In genomic region chr1:92481598-92482403, GRCh38 we compare ENCODE assay signal across 10 cellular contexts. TPM values are rescaled to one million over a fixed set of nuclear protein-coding genes. Genes with fewer than 3 reads are reported as not detected.
A peak's percentile ranks its signal among the peaks of the same experiment; 100 is the strongest.
DNase-seq lines count a peak whose midpoint lies in the region; ATAC-seq and TF ChIP-seq lines count a peak whose summit lies in the region.
"Had no signal": no experiment of that assay in that cellular context is flagged by ENCODE, and none has a peak within 500 bp of the region (broad histone marks: within the 10 kb centered on the region; RNA-seq: fewer than 3 reads in every experiment).

No MANE protein-coding gene starts in this region.

- TF ChIP-seq CTCF in GM20000 (IDR thresholded peaks at IDR 0.05; ENCODE audit: extremely low read depth, missing control alignments) (no peak), right atrium auricular region (IDR thresholded peaks at IDR 0.05) (no peak)

- H3K4me3 Mint-ChIP-seq in activated CD4-positive, alpha-beta memory T cell treated with anti-CD3 and anti-CD28 coated beads for 36 hours: peak overlapping the region; percentile 90

- H3K9me3 ChIP-seq in right atrium auricular region: no peaks in the 10 kb centered on the region

- H3K4me1 Mint-ChIP-seq in activated CD4-positive, alpha-beta memory T cell treated with anti-CD3 and anti-CD28 coated beads for 36 hours (ENCODE audit: low read depth): peaks cover 50% of the 10 kb centered on the region

- peak; percentile 65 for DNase-seq in GM20000 (ENCODE audit: low spot score)
- no peak for DNase-seq in activated CD4-positive, alpha-beta memory T cell treated with anti-CD3 and anti-CD28 coated beads for 36 hours
- DNase-seq in right atrium auricular region (ENCODE audit: low spot score): no peak
- no peak for DNase-seq in cerebellum (ENCODE audit: low spot score)
- no peak for DNase-seq in HK-2 (ENCODE audit: unreplicated experiment)
- no peak for DNase-seq in SIG-M5 (lab: John Stamatoyannopoulos, UW)
- DNase-seq: hippocampal formation had no signal

- H3K36me3 ChIP-seq in right atrium auricular region: no peaks in the 10 kb centered on the region

- H3K9me3 Mint-ChIP-seq in activated CD4-positive, alpha-beta memory T cell treated with anti-CD3 and anti-CD28 coated beads for 36 hours: no peaks in the 10 kb centered on the region

- POLR2A ChIA-PET in activated CD4-positive, alpha-beta memory T cell treated with anti-CD3 and anti-CD28 coated beads for 36 hours (lab: Charles Lee): interaction anchor here (1.2 to 9.0 kb wide), 5 partner anchors 7 to 106 kb away, joined by 4 to 154 read pairs (median 72); no protein-coding TSS in a partner anchor

- H3K36me3 Mint-ChIP-seq in activated CD4-positive, alpha-beta memory T cell treated with anti-CD3 and anti-CD28 coated beads for 36 hours: peaks cover 70% of the 10 kb centered on the region

- H3K27ac ChIP-seq in right atrium auricular region: no peak overlapping the region
- peak overlapping the region in 1 of 21 experiments; percentile 49 for H3K27ac ChIP-seq in skin epidermis
- H3K27ac ChIP-seq: SK-N-MC had no signal

- H3K4me3 ChIP-seq in right atrium auricular region: peak overlapping the region; percentile 14 to 58
- H3K4me3 ChIP-seq in skin epidermis: peak overlapping the region; percentile 37 to 54 (median 48)
- H3K4me3 ChIP-seq: SK-N-MC had no signal

- peak overlapping the region; percentile 98 for H3K27ac Mint-ChIP-seq in activated CD4-positive, alpha-beta memory T cell treated with anti-CD3 and anti-CD28 coated beads for 36 hours

- no peak for ATAC-seq in HG03342 (IDR thresholded peaks at IDR 0.05; ENCODE audit: unreplicated experiment)

- H3K4me1 ChIP-seq in right atrium auricular region: peaks cover 0 to 66% of the 10 kb centered on the region in 2 donors

- intact Hi-C loops in activated CD4-positive, alpha-beta memory T cell treated with anti-CD3 and anti-CD28 coated beads for 36 hours (cut with micrococcal nuclease): loop anchor here (10.0 kb wide), 3 partner anchors 353 to 677 kb away; partner anchors contain the start of gene RPL5

- no peaks in the 10 kb centered on the region for H3K27me3 Mint-ChIP-seq in activated CD4-positive, alpha-beta memory T cell treated with anti-CD3 and anti-CD28 coated beads for 36 hours

- CTCF ChIA-PET in activated CD4-positive, alpha-beta memory T cell treated with anti-CD3 and anti-CD28 coated beads for 36 hours (lab: Charles Lee): interaction anchor here (0.6 to 5.0 kb wide), 8 partner anchors 8 to 181 kb away, joined by 3 to 33 read pairs (median 4); no protein-coding TSS in a partner anchor

- H3K27me3 ChIP-seq in right atrium auricular region: peaks cover 32 to 56% of the 10 kb centered on the region in 2 donors

RNA-seq across cellular contexts. Expression of gene GFI1, which starts 4.9 kb away (rescaled TPM):
- 10 to 100 TPM; 53.3 to 55.3 TPM for total RNA-seq in activated CD4-positive, alpha-beta memory T cell treated with anti-CD3 and anti-CD28 coated beads for 36 hours
- 1 to 10 TPM in 1 of 2 donors, under 1 TPM in 1; 0.30 to 1.1 TPM for total RNA-seq in right atrium auricular region
- not detected for total RNA-seq in cerebellum

Comparison
In these comparisons a context has a peak if more than half of its experiments do, and no peak if none do; other contexts are left out.
1. RNA of gene GFI1, which starts 4.9 kb away (total RNA-seq): 53.3 to 55.3 TPM in activated CD4-positive, alpha-beta memory T cell treated with anti-CD3 and anti-CD28 coated beads for 36 hours; 0.30 to 1.1 TPM in right atrium auricular region and not detected in cerebellum (single experiment); every median in the first group is over 10 times any median in the second.